20 cellular contexts compared by ENCODE assay signal in the genomic region with DNA sequence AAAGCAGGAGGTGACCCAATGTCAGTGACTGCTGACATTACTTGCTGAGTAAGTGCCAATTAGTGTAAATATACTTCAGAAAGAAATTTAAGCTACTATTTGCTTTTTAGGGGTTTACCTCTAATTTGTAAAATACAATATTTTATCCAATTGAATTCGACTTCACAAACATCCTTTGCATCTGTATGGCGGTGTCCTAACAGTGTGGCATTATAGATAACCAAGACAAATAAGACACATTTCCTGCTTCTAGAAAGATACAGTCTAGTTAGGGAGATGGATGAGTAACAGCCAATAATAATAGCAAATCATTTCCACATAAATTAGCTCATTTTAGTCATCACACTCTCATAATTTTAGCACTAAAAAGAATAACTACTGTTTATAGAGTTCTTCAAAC.
DNase-seq lines count a peak whose midpoint lies in the region; ATAC-seq, FAIRE-seq and TF ChIP-seq lines count a peak whose summit lies in the region.
"Had no signal": no experiment of that assay in that cellular context is flagged by ENCODE, and none has a peak within 500 bp of the region (broad histone marks: within the 10 kb centered on the region; RNA-seq: fewer than 3 reads in every experiment).

No MANE protein-coding gene starts in this region.

- H4K20me1 ChIP-seq in endothelial cell of umbilical vein (replicated peaks; ENCODE audit: control insufficient read depth, extremely low read depth, insufficient read depth, low read length) (no peaks in the 10 kb centered on the region), neural progenitor cell (ENCODE audit: low read depth) (no peaks in the 10 kb centered on the region)
- H4K20me1 ChIP-seq: BLaER1 had no signal

- peak; percentile 64 for FAIRE-seq in D721Med (lab: Jason Lieb, UNC)
- no peak for FAIRE-seq in endothelial cell of umbilical vein (lab: Jason Lieb, UNC)
- FAIRE-seq: G401.6, GM12891, HTR-8/SVneo had no signal

- H3K4me2 ChIP-seq in endothelial cell of umbilical vein (ENCODE audit: insufficient read depth, low read length) (peak overlapping the region; percentile 90), mesenchymal stem cell (ENCODE audit: low read length, poor library complexity, severe bottlenecking) (no peak overlapping the region), neural progenitor cell (no peak overlapping the region)
- H3K4me2 ChIP-seq: BLaER1, GM23338 had no signal

- DNase-seq in D721Med (ENCODE audit: insufficient read length, low spot score) = no peak
- peak; percentile 69 for DNase-seq in endothelial cell of umbilical vein (ENCODE audit: low read depth, low spot score)
- no peak for DNase-seq in gastrocnemius medialis
- no peak for DNase-seq in mesenchymal stem cell
- DNase-seq in neural progenitor cell (ENCODE audit: low spot score) = no peak
- DNase-seq: 8988T; Calu3; CD8-positive, alpha-beta T cell; DMS 273 treated with DMSO at 0.1 percent for 48 hours; H9 had no signal

- no peak overlapping the region for H4K91ac ChIP-seq in mesenchymal stem cell (ENCODE audit: low read length)

- no peaks in the 10 kb centered on the region for H3K79me2 ChIP-seq in endothelial cell of umbilical vein (ENCODE audit: control insufficient read depth, insufficient read depth, low read length)
- H3K79me2 ChIP-seq in neural progenitor cell (ENCODE audit: low read depth) = no peaks in the 10 kb centered on the region

- POLR2A ChIA-PET in endothelial cell of umbilical vein (lab: Charles Lee) = no interaction called here

- no peaks in the 10 kb centered on the region for H3K27me3 ChIP-seq in endothelial cell of umbilical vein (ENCODE audit: control insufficient read depth in 2 of 2, insufficient read depth in 2 of 2, low read length in 2 of 2)
- no peaks in the 10 kb centered on the region for H3K27me3 ChIP-seq in gastrocnemius medialis
- H3K27me3 ChIP-seq in mesenchymal stem cell (ENCODE audit: control insufficient read depth in 1 of 2, insufficient read depth in 1 of 2, low read length in 2 of 2) = peaks cover 0 to 14% of the 10 kb centered on the region in 2 experiments
- no peaks in the 10 kb centered on the region for H3K27me3 ChIP-seq in neural progenitor cell
- H3K27me3 ChIP-seq: BLaER1 had no signal

- peaks cover 9% of the 10 kb centered on the region for H3K9me3 Mint-ChIP-seq in neural progenitor cell
- no peaks in the 10 kb centered on the region for H3K9me3 Mint-ChIP-seq in activated T-helper 17 cell treated with anti-CD3 and anti-CD28 coated beads, Interleukin-2, amount 50 U/mL, for 72 hours
- H3K9me3 Mint-ChIP-seq: CD8-positive, alpha-beta T cell; GM23338; IgD-negative memory B cell had no signal

- no peak overlapping the region for H2BK15ac ChIP-seq in mesenchymal stem cell (ENCODE audit: low read depth, poor library complexity, severe bottlenecking)

- H3K14ac ChIP-seq in mesenchymal stem cell (ENCODE audit: low read length in 2 of 2) = no peak overlapping the region

- H3K4me1 Mint-ChIP-seq in neural progenitor cell = no peaks in the 10 kb centered on the region
- no peaks in the 10 kb centered on the region for H3K4me1 Mint-ChIP-seq in activated T-helper 17 cell treated with anti-CD3 and anti-CD28 coated beads, Interleukin-2, amount 50 U/mL, for 72 hours
- H3K4me1 Mint-ChIP-seq: CD14-positive monocyte, GM23338, H9, IgD-negative memory B cell had no signal

- intact Hi-C loops in endothelial cell of umbilical vein (cut with micrococcal nuclease) (loop anchor here (1.0 to 2.0 kb wide), 2 partner anchors 15 to 35 kb away; no protein-coding TSS in a partner anchor), gastrocnemius medialis (cut with DNase I; ENCODE audit: low total_unique reads) (no loop called here)

- TF ChIP-seq POLR2A in endothelial cell of umbilical vein (IDR thresholded peaks at IDR 0.05; ENCODE audit: low read depth, low read length) (no peak), gastrocnemius medialis (IDR thresholded peaks at IDR 0.05) (no peak)

- H3K9me3 ChIP-seq in endothelial cell of umbilical vein (replicated peaks; ENCODE audit: control insufficient read depth, insufficient read depth, low read length) (no peaks in the 10 kb centered on the region), gastrocnemius medialis (no peaks in the 10 kb centered on the region), mesenchymal stem cell (ENCODE audit: control insufficient read depth, low read length) (no peaks in the 10 kb centered on the region), neural progenitor cell (ENCODE audit: low read depth) (no peaks in the 10 kb centered on the region)
- H3K9me3 ChIP-seq: BLaER1 had no signal

- H2BK12ac ChIP-seq in mesenchymal stem cell (ENCODE audit: low read length in 2 of 2) = no peak overlapping the region

- BruUV-seq in endothelial cell of umbilical vein (replicated peaks; lab: Mats Ljungman, UMichigan) = no TSS peak

- peak overlapping the region; percentile 65 for H3K9ac ChIP-seq in endothelial cell of umbilical vein (replicated peaks; ENCODE audit: extremely low read depth, insufficient read depth, low read length)
- no peak overlapping the region for H3K9ac ChIP-seq in mesenchymal stem cell (ENCODE audit: low read length)
- no peak overlapping the region for H3K9ac ChIP-seq in neural progenitor cell
- H3K9ac ChIP-seq: BLaER1 had no signal

- no peak overlapping the region for H3K23ac ChIP-seq in mesenchymal stem cell (ENCODE audit: low read length in 2 of 2)

- peak overlapping the region in 1 of 3 experiments; percentile 18 for H3K4me3 ChIP-seq in endothelial cell of umbilical vein (replicated peaks in 1 of 3; ENCODE audit: insufficient read depth in 1 of 3, low read depth in 1 of 3, low read length in 3 of 3)
- H3K4me3 ChIP-seq in gastrocnemius medialis = no peak overlapping the region
- no peak overlapping the region for H3K4me3 ChIP-seq in mesenchymal stem cell (ENCODE audit: insufficient read depth in 1 of 2, low read depth in 1 of 2, low read length in 2 of 2)
- H3K4me3 ChIP-seq in neural progenitor cell = no peak overlapping the region
- H3K4me3 ChIP-seq: BLaER1, GM23338 had no signal

- no peak overlapping the region for H3K27ac Mint-ChIP-seq in neural progenitor cell
- H3K27ac Mint-ChIP-seq in activated T-helper 17 cell treated with anti-CD3 and anti-CD28 coated beads, Interleukin-2, amount 50 U/mL, for 72 hours = no peak overlapping the region
- H3K27ac Mint-ChIP-seq: CD14-positive monocyte; CD8-positive, alpha-beta T cell; GM23338; H9; IgD-negative memory B cell had no signal

- CTCF ChIA-PET in endothelial cell of umbilical vein (lab: Charles Lee) = interaction anchor here (0.9 to 5.4 kb wide), 10 partner anchors 12 to 1897 kb away, joined by 3 to 64 read pairs (median 6); no protein-coding TSS in a partner anchor

- no peaks in the 10 kb centered on the region for H3F3A ChIP-seq in neural progenitor cell (ENCODE audit: low read depth)

- no peak overlapping the region for H2BK120ac ChIP-seq in mesenchymal stem cell (ENCODE audit: low read depth, low read length)

- H3K4ac ChIP-seq in mesenchymal stem cell (ENCODE audit: low read depth in 1 of 2, low read length in 2 of 2) = no peak overlapping the region

- H3K9me1 ChIP-seq in endothelial cell of umbilical vein (replicated peaks; ENCODE audit: control insufficient read depth, extremely low read depth, insufficient read depth, low read length) = no peaks in the 10 kb centered on the region

- no peak overlapping the region for H2BK5ac ChIP-seq in mesenchymal stem cell (ENCODE audit: low read depth, low read length, poor library complexity, severe bottlenecking)

- dilution Hi-C loops in endothelial cell of umbilical vein (cut with MboI; ENCODE audit: extremely low pct_ligation_motif_present, low sequenced_read_pairs) = no loop called here

- no CpG with 5 or more reads among the region's 2 CpGs for WGBS in mesenchymal stem cell

- H3K36me3 ChIP-seq in endothelial cell of umbilical vein (ENCODE audit: control insufficient read depth in 2 of 2, extremely low read depth in 1 of 2, insufficient read depth in 2 of 2, low read length in 2 of 2) = no peaks in the 10 kb centered on the region
- no peaks in the 10 kb centered on the region for H3K36me3 ChIP-seq in gastrocnemius medialis
- H3K36me3 ChIP-seq in mesenchymal stem cell (ENCODE audit: control insufficient read depth in 1 of 2, insufficient read depth in 2 of 2, low read depth in 1 of 2, low read length in 2 of 2) = no peaks in the 10 kb centered on the region
- no peaks in the 10 kb centered on the region for H3K36me3 ChIP-seq in neural progenitor cell
- H3K36me3 ChIP-seq: BLaER1 had no signal

- H2AFZ ChIP-seq in endothelial cell of umbilical vein (ENCODE audit: low read depth, low read length) (peak overlapping the region; percentile 87), mesenchymal stem cell (ENCODE audit: low read depth, low read length) (no peak overlapping the region), neural progenitor cell (replicated peaks) (no peak overlapping the region)
- H2AFZ ChIP-seq: GM23338 had no signal

- H3K18ac ChIP-seq in mesenchymal stem cell (ENCODE audit: low read depth in 1 of 2, low read length in 2 of 2) = no peak overlapping the region

- H3K4me1 ChIP-seq in endothelial cell of umbilical vein (ENCODE audit: control insufficient read depth, extremely low read depth, insufficient read depth, low read length) (peaks cover 17% of the 10 kb centered on the region), gastrocnemius medialis (peaks cover 14 to 23% of the 10 kb centered on the region in 2 donors), mesenchymal stem cell (ENCODE audit: control insufficient read depth, insufficient read depth, low read depth, low read length) (peaks cover 2% of the 10 kb centered on the region), neural progenitor cell (no peaks in the 10 kb centered on the region)
- H3K4me1 ChIP-seq: BLaER1 had no signal

- H2AK5ac ChIP-seq in mesenchymal stem cell (ENCODE audit: low read length, severe bottlenecking) = no peak overlapping the region

- H3K27ac ChIP-seq in angular gyrus (ENCODE audit: low read depth, low read length) (peak overlapping the region; percentile 77), endothelial cell of umbilical vein (ENCODE audit: insufficient read depth, low read depth, low read length) (peak overlapping the region; percentile 94), gastrocnemius medialis (peak overlapping the region; percentile 49 to 67 (median 56)), mesenchymal stem cell (ENCODE audit: low read length, poor library complexity, severe bottlenecking) (no peak overlapping the region), neural progenitor cell (no peak overlapping the region)
- H3K27ac ChIP-seq: BLaER1 had no signal

- no peak for ATAC-seq in gastrocnemius medialis
- ATAC-seq in GM18867 (IDR thresholded peaks at IDR 0.05; ENCODE audit: unreplicated experiment) = no peak
- ATAC-seq in activated T-helper 17 cell treated with anti-CD3 and anti-CD28 coated beads, Interleukin-2, amount 50 U/mL, for 72 hours (replicated peaks) = no peak
- ATAC-seq: CD8-positive, alpha-beta T cell; GM23338 had no signal

- no peaks in the 10 kb centered on the region for H3K27me3 Mint-ChIP-seq in neural progenitor cell (ENCODE audit: insufficient read depth, low read depth)
- H3K27me3 Mint-ChIP-seq in activated T-helper 17 cell treated with anti-CD3 and anti-CD28 coated beads, Interleukin-2, amount 50 U/mL, for 72 hours = peaks cover 6% of the 10 kb centered on the region

- no peak overlapping the region for H4K8ac ChIP-seq in mesenchymal stem cell (ENCODE audit: low read length)

- H3K79me1 ChIP-seq in mesenchymal stem cell (replicated peaks; ENCODE audit: low read length, poor library complexity, severe bottlenecking) = no peaks in the 10 kb centered on the region

- TF ChIP-seq CTCF in D721Med (IDR thresholded peaks at IDR 0.05; ENCODE audit: insufficient read depth, missing control alignments) (no peak), endothelial cell of umbilical vein (IDR thresholded peaks at IDR 0.05; ENCODE audit: extremely low read depth in 1 of 2, insufficient read depth in 1 of 2, low read depth in 1 of 2, low read length in 2 of 2) (no peak), gastrocnemius medialis (IDR thresholded peaks at IDR 0.05 in 4 of 5, conservative IDR thresholded peaks at IDR 0.05 in 1 of 5) (no peak), neural progenitor cell (IDR thresholded peaks at IDR 0.05) (no peak)

- in situ Hi-C loops in gastrocnemius medialis (cut with MboI; ENCODE audit: low sequenced_read_pairs in 4 of 4) = no loop called here

- H3K36me3 Mint-ChIP-seq in neural progenitor cell = no peaks in the 10 kb centered on the region
- H3K36me3 Mint-ChIP-seq in activated T-helper 17 cell treated with anti-CD3 and anti-CD28 coated beads, Interleukin-2, amount 50 U/mL, for 72 hours (ENCODE audit: low read depth) = no peaks in the 10 kb centered on the region
- H3K36me3 Mint-ChIP-seq: CD14-positive monocyte; CD8-positive, alpha-beta T cell; IgD-negative memory B cell had no signal

- H3K4me3 Mint-ChIP-seq in neural progenitor cell = no peak overlapping the region
- no peak overlapping the region for H3K4me3 Mint-ChIP-seq in activated T-helper 17 cell treated with anti-CD3 and anti-CD28 coated beads, Interleukin-2, amount 50 U/mL, for 72 hours
- H3K4me3 Mint-ChIP-seq: CD14-positive monocyte; CD8-positive, alpha-beta T cell; GM23338; H9; IgD-negative memory B cell had no signal

Comparison
In these comparisons a context has a peak if more than half of its experiments do, and no peak if none do; other contexts are left out.
1. H3K27ac ChIP-seq: peak in angular gyrus (single experiment), endothelial cell of umbilical vein (single experiment) and gastrocnemius medialis (4 of 4); none in mesenchymal stem cell (single experiment) and neural progenitor cell (single experiment).